Comparison of ENCODE assay signal across 1 cellular context in genomic region chrX:134137353-134137752, GRCh38.
TF ChIP-seq lines count a peak whose summit lies in the region.

No MANE protein-coding gene starts in this region.

TF ChIP-seq in HEK293, 187 proteins besides CTCF, POLR2A, EP300 and RAD21 (continued from another document):
- TF ChIP-seq ZNF148 (tag by site-specific recombination; IDR thresholded peaks at IDR 0.05; ENCODE audit: borderline replicate concordance): no peak
- no peak for TF ChIP-seq ZNF391 (tag by site-specific recombination; IDR thresholded peaks at IDR 0.05; ENCODE audit: borderline replicate concordance, low read depth)
- no peak for TF ChIP-seq OVOL3 (tag by site-specific recombination; IDR thresholded peaks at IDR 0.05)
- TF ChIP-seq PRDM6 (tag by site-specific recombination; IDR thresholded peaks at IDR 0.05): peak; percentile 24; the same call in 1 of the 2 replicates
- no peak for TF ChIP-seq ZBTB48 (tag by site-specific recombination; IDR thresholded peaks at IDR 0.05)
TF ChIP-seq in HEK293: peak in this region for 4.
